Comparison of ENCODE assay signal across 4 cellular contexts in genomic region chr6:10074726-10075125, GRCh38.
DNase-seq lines count a peak whose midpoint lies in the region; ATAC-seq, FAIRE-seq and TF ChIP-seq lines count a peak whose summit lies in the region.
"Not testable (repeated sequence)": the region's sequence is repeated elsewhere in the genome, so short reads cannot be mapped to it uniquely, and the experiment has no call there.

No MANE protein-coding gene starts in this region.

- in situ Hi-C loops in K562 (cut with MboI), result not testable (repeated sequence)

- not testable (repeated sequence) for H4K20me1 ChIP-seq in K562 (replicated peaks; ENCODE audit: control insufficient read depth, insufficient read depth, low read length)

- TF ChIP-seq EP300 in K562 (IDR thresholded peaks at IDR 0.05; ENCODE audit: low read length), result not testable (repeated sequence)

- 10% methylated on average over 43 of the region's 45 CpGs for whole genome bisulfite sequencing in K562 (ENCODE audit: insufficient coverage, low coverage, missing lambda C conversion rate)
- 92 to 97% (median 95%) methylated on average over 29 to 45 of the region's 45 CpGs for WGBS in spleen, 5 donors
- 57 to 81% methylated on average over 6 to 42 of the region's 45 CpGs for WGBS in testis, 2 donors

- H3K4me3 ChIP-seq in K562, result peak overlapping the region; percentile 14; the same call in 1 of the 2 replicates
- H3K4me3 ChIP-seq in spleen, result not testable (repeated sequence)
- H3K4me3 ChIP-seq in testis, result peak overlapping the region; percentile 41 to 53

- H3K4me2 ChIP-seq in K562 (ENCODE audit: insufficient read depth, low read length), result not testable (repeated sequence)

- POLR2A ChIA-PET in K562 (lab: Yijun Ruan, JAX), result not testable (repeated sequence)

- H3K27ac ChIP-seq in K562 (ENCODE audit: extremely low read depth, low read depth, low read length); spleen: not testable (repeated sequence)
- H3K27ac ChIP-seq in testis, result peak overlapping the region in 1 of 2 donors; percentile 19

- DNase-seq in ELF-1 (ENCODE audit: low read depth, low spot score) (peak; percentile 44), spleen (peak; percentile 70)
- DNase-seq in K562 (ENCODE audit: extremely low read depth in 1 of 4, low spot score in 3 of 4); testis: not testable (repeated sequence)

- not testable (repeated sequence) for TF ChIP-seq RAD21 in K562 (CRISPR knock-in tag; conservative IDR thresholded peaks at IDR 0.05 in 1 of 2, IDR thresholded peaks at IDR 0.05 in 1 of 2)

- H3K9me3 ChIP-seq in K562 (replicated peaks; ENCODE audit: control insufficient read depth, insufficient read depth, low read depth, low read length); spleen; testis: not testable (repeated sequence)

- not testable (repeated sequence) for H3K36me3 ChIP-seq in K562 (ENCODE audit: control insufficient read depth, insufficient read depth, low read length); spleen; testis (ENCODE audit: low read depth, missing control alignments)

- H2AFZ ChIP-seq in K562 (ENCODE audit: low read depth, low read length), result peak overlapping the region; percentile 62; the same call in 1 of the 2 replicates

- intact Hi-C loops in K562 (cut with micrococcal nuclease); spleen (cut with DNase I; ENCODE audit: low total_unique reads); testis (cut with DNase I; ENCODE audit: low total_unique reads): not testable (repeated sequence)

- H3K9ac ChIP-seq in K562 (ENCODE audit: insufficient read depth in 1 of 2, low read depth in 2 of 2, low read length in 2 of 2), result 0 out of 4 replicates have a peak overlapping the region, but pooled peaks of 1 of the 2 experiments have one; percentile 16

- CTCF ChIA-PET in K562 (lab: Yijun Ruan, JAX; ENCODE audit: low intra/inter-chr PET ratio), result not testable (repeated sequence)

- not testable (repeated sequence) for H3K4me1 ChIP-seq in K562 (replicated peaks in 1 of 2; ENCODE audit: control insufficient read depth in 2 of 2, insufficient read depth in 2 of 2, low read length in 2 of 2); spleen; testis

- BruUV-seq in K562 (replicated peaks; lab: Mats Ljungman, UMichigan), result not testable (repeated sequence)

- not testable (repeated sequence) for H3K9me1 ChIP-seq in K562 (ENCODE audit: control insufficient read depth, insufficient read depth, low read length)

- ATAC-seq in K562, result peak; percentile 62

- not testable (repeated sequence) for TF ChIP-seq POLR2A in K562 (conservative IDR thresholded peaks at IDR 0.05); spleen (IDR thresholded peaks at IDR 0.05); testis (IDR thresholded peaks at IDR 0.05)

- TF ChIP-seq CTCF in K562 (IDR thresholded peaks at IDR 0.05 in 2 of 3, conservative IDR thresholded peaks at IDR 0.05 in 1 of 3; ENCODE audit: insufficient read depth in 2 of 3, low read depth in 1 of 3, low read length in 3 of 3); spleen (IDR thresholded peaks at IDR 0.05 in 8 of 11, conservative IDR thresholded peaks at IDR 0.05 in 3 of 11); testis (IDR thresholded peaks at IDR 0.05): not testable (repeated sequence)

- not testable (repeated sequence) for H3K79me2 ChIP-seq in K562 (ENCODE audit: control insufficient read depth, insufficient read depth, low read length)

- not testable (repeated sequence) for FAIRE-seq in K562 (lab: Jason Lieb, UNC)

- not testable (repeated sequence) for H3K27me3 ChIP-seq in K562 (ENCODE audit: control insufficient read depth in 2 of 2, insufficient read depth in 2 of 2, low read length in 2 of 2); spleen (replicated peaks in 1 of 7); testis

TF ChIP-seq in K562, 482 proteins besides CTCF, POLR2A, EP300 and RAD21:
- TF ChIP-seq POLR2G (IDR thresholded peaks at IDR 0.05; ENCODE audit: low read depth, low read length), result peak; percentile 47; the same call in 1 of the 2 replicates
- TF ChIP-seq E2F6 (IDR thresholded peaks at IDR 0.05; ENCODE audit: borderline replicate concordance in 1 of 2, extremely low read depth in 1 of 2, insufficient read depth in 1 of 2, insufficient read length in 1 of 2, low read depth in 1 of 2, low read length in 1 of 2, poor library complexity in 1 of 2, severe bottlenecking in 1 of 2), result peak in 1 of 2 experiments; percentile 35
- TF ChIP-seq RBFOX2 (IDR thresholded peaks at IDR 0.05; ENCODE audit: low read depth, low read length), result peak; percentile 29; the same call in 1 of the 2 replicates
- peak; percentile 34; the same call in 1 of the 2 replicates for TF ChIP-seq KLF13 (tag; IDR thresholded peaks at IDR 0.05; ENCODE audit: borderline replicate concordance, low read depth)
- TF ChIP-seq RB1 (IDR thresholded peaks at IDR 0.05; ENCODE audit: low read depth), result 0 out of 2 replicates have a peak, but pooled peaks have one; percentile 42
- TF ChIP-seq L3MBTL2 (IDR thresholded peaks at IDR 0.05), result peak; percentile 77
TF ChIP-seq in K562: peak in this region for 6; not testable (repeated sequence) for 476.
